12 cellular contexts compared by ENCODE assay signal in the genomic region with DNA sequence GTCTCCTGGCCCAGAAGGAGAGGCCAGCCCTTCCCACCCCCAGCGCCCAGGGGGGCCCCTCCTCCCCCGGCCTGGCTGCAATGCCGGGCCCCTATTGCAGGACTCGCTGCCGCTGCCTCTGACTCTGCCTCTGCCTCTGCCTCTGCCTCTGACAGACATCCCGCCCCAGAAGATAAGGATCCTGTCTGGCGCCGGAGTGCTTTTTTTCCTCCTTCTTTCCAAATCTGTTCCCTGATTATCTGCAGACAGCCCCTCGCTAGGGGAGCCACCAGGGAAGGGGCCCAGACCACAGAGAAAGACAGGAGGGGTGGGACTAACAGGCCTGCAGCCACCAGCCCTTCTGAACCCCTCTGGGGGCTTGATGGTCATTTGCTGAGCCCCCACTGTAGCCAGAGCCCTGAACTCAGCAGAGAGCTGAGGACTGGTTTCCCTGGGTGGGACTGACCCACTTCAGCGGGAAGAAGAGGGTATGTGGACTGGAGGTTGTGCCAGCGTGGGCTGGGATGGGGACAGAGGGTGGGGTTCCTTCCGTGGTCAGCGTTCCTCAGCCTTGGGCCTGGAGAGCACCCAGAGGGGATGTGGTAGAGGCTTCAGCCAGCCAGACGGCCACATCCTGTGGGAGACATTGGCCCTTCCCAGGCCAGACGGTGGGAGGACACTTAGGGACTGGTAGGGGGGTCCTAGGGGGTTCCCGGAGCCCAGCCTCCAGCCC. TPM values are rescaled to one million over a fixed set of nuclear protein-coding genes. Genes with fewer than 3 reads are reported as not detected.
DNase-seq lines count a peak whose midpoint lies in the region; ATAC-seq and TF ChIP-seq lines count a peak whose summit lies in the region.
"Had no signal": no experiment of that assay in that cellular context is flagged by ENCODE, and none has a peak within 500 bp of the region (broad histone marks: within the 10 kb centered on the region; RNA-seq: fewer than 3 reads in every experiment).

No MANE protein-coding gene starts in this region.

- no peak for TF ChIP-seq POLR2A in Peyer's patch (IDR thresholded peaks at IDR 0.05)

- in situ Hi-C loops in G401 (cut with HindIII; ENCODE audit: low sequenced_read_pairs), result no loop called here

- no peak for ATAC-seq in activated T-helper 17 cell treated with anti-CD3 and anti-CD28 coated beads, Interleukin-2, amount 50 U/mL, for 72 hours (replicated peaks)
- ATAC-seq: Panc1 had no signal

- H3K36me3 Mint-ChIP-seq in nephron (ENCODE audit: low read depth), result no peaks in the 10 kb centered on the region
- H3K36me3 Mint-ChIP-seq in activated T-helper 17 cell treated with anti-CD3 and anti-CD28 coated beads, Interleukin-2, amount 50 U/mL, for 72 hours (ENCODE audit: low read depth), result no peaks in the 10 kb centered on the region

- no peaks in the 10 kb centered on the region for H3K9me3 ChIP-seq in Peyer's patch

- TF ChIP-seq CTCF in Peyer's patch (IDR thresholded peaks at IDR 0.05) (no peak), fibroblast of villous mesenchyme (IDR thresholded peaks at IDR 0.05; ENCODE audit: insufficient read depth, low read depth, low read length) (no peak), nephron (IDR thresholded peaks at IDR 0.05; ENCODE audit: unreplicated experiment in 3 of 3) (no peak)

- H3K27ac ChIP-seq in Peyer's patch, result peak overlapping the region in 3 of 4 donors; percentile 17 to 71 (median 45)
- H3K27ac ChIP-seq: KMS-11 had no signal

- no peaks in the 10 kb centered on the region for H3K27me3 ChIP-seq in Peyer's patch

- H3K27ac Mint-ChIP-seq in nephron, result peak overlapping the region; percentile 96 to 99 (median 98)
- H3K27ac Mint-ChIP-seq in activated T-helper 17 cell treated with anti-CD3 and anti-CD28 coated beads, Interleukin-2, amount 50 U/mL, for 72 hours, result no peak overlapping the region

- H3K36me3 ChIP-seq in Peyer's patch, result no peaks in the 10 kb centered on the region

- H3K4me1 ChIP-seq in Peyer's patch, result peaks cover 0 to 34% (median 0%) of the 10 kb centered on the region in 4 donors

- H3K4me3 ChIP-seq in Peyer's patch (no peak overlapping the region), fibroblast of villous mesenchyme (ENCODE audit: low read depth, low read length) (peak overlapping the region; percentile 33)

- no peaks in the 10 kb centered on the region for H3K9me3 Mint-ChIP-seq in nephron
- no peaks in the 10 kb centered on the region for H3K9me3 Mint-ChIP-seq in activated T-helper 17 cell treated with anti-CD3 and anti-CD28 coated beads, Interleukin-2, amount 50 U/mL, for 72 hours

- peak; percentile 88 for DNase-seq in AG08395 (ENCODE audit: low spot score)
- DNase-seq in Peyer's patch, result no peak
- DNase-seq in fibroblast of villous mesenchyme (ENCODE audit: low read depth), result peak; percentile 88
- no peak for DNase-seq in T-helper 2 cell
- no peak for DNase-seq in kidney glomerular epithelial cell (lab: John Stamatoyannopoulos, UW)
- no peak for DNase-seq in G401 (ENCODE audit: low spot score)
- DNase-seq: central memory CD4-positive, alpha-beta T cell; HCEC 1CT had no signal

- peak overlapping the region; percentile 53 to 60 (median 55) for H3K4me3 Mint-ChIP-seq in nephron
- no peak overlapping the region for H3K4me3 Mint-ChIP-seq in activated T-helper 17 cell treated with anti-CD3 and anti-CD28 coated beads, Interleukin-2, amount 50 U/mL, for 72 hours

- peaks cover 4% of the 10 kb centered on the region for H3K27me3 Mint-ChIP-seq in nephron (ENCODE audit: low read depth)
- H3K27me3 Mint-ChIP-seq in activated T-helper 17 cell treated with anti-CD3 and anti-CD28 coated beads, Interleukin-2, amount 50 U/mL, for 72 hours, result peaks cover 7% of the 10 kb centered on the region

- H3K4me1 Mint-ChIP-seq in nephron, result peaks cover 91% of the 10 kb centered on the region
- H3K4me1 Mint-ChIP-seq in activated T-helper 17 cell treated with anti-CD3 and anti-CD28 coated beads, Interleukin-2, amount 50 U/mL, for 72 hours, result no peaks in the 10 kb centered on the region

RNA-seq across cellular contexts. Expression of a gene that starts 22.8 kb away (rescaled TPM):
- total RNA-seq in Peyer's patch, result 10 to 100 TPM in 3 of 4 donors, 1 to 10 TPM in 1; 5.0 to 52.5 (median 39.1) TPM
- 9.9 and 37.0 TPM in 2 replicates for total RNA-seq in fibroblast of villous mesenchyme
- total RNA-seq in activated T-helper 17 cell treated with anti-CD3 and anti-CD28 coated beads, Interleukin-2, amount 50 U/mL, for 72 hours, result under 1 TPM in 1 of 2 donors, not detected in 1; 0.04 TPM
- 12.9 and 14.4 TPM in 2 replicates for total RNA-seq in G401 (2014; rRNA removed; shearing (Covaris generic))

Comparison
In these comparisons a context has a peak if more than half of its experiments do, and no peak if none do; other contexts are left out.
1. DNase-seq: peak in AG08395 (single experiment) and fibroblast of villous mesenchyme (single experiment); none in Peyer's patch (0 of 3), T-helper 2 cell (0 of 5), kidney glomerular epithelial cell (single experiment) and G401 (single experiment).
2. RNA of a gene that starts 22.8 kb away (total RNA-seq): 5.0 to 52.5 TPM in Peyer's patch, 12.9 to 14.4 TPM in G401 and 9.9 to 37.0 TPM in fibroblast of villous mesenchyme; 0.04 TPM in activated T-helper 17 cell treated with anti-CD3 and anti-CD28 coated beads, Interleukin-2, amount 50 U/mL, for 72 hours; every median in the first group is over 4 times any median in the second.